Comparison of ENCODE assay signal across 22 cellular contexts in genomic region chr4:152512483-152512882, GRCh38.
"Had no signal": no experiment of that assay in that cellular context is flagged by ENCODE, and none has a peak within 500 bp of the region (broad histone marks: within the 10 kb centered on the region; RNA-seq: fewer than 3 reads in every experiment).

No MANE protein-coding gene starts in this region.

- H3K36me3 Mint-ChIP-seq: neural progenitor cell had no signal

- H3K9me3 Mint-ChIP-seq: activated CD4-positive, alpha-beta T cell treated with anti-CD3 and anti-CD28 coated beads, Interleukin-2, amount 10 ng/mL, durations not matched to agents 7 days and 5 days; activated naive CD4-positive, alpha-beta T cell treated with anti-CD3 and anti-CD28 coated beads, Interleukin-2, amount 50 U/mL, for 24 hours; activated T-cell treated with anti-CD3 and anti-CD28 coated beads, Interleukin-2, amount 50 U/mL, for 72 hours; central memory CD8-positive, alpha-beta T cell; naive thymus-derived CD4-positive, alpha-beta T cell; neural progenitor cell; stimulated activated naive CD8-positive, alpha-beta T cell treated with anti-CD3 and anti-CD28 coated beads, Interleukin-15, amount 100 ng/mL, for 72 hours; T-helper 2 cell treated with Interferon-gamma antibody and Interleukin-4, amounts not matched to agents 5 μg/mL and 100 μg/mL, for 36 hours had no signal

- ATAC-seq: activated T-cell treated with anti-CD3 and anti-CD28 coated beads, Interleukin-2, amount 50 U/mL, for 72 hours; naive thymus-derived CD4-positive, alpha-beta T cell; psoas muscle; stimulated activated naive CD8-positive, alpha-beta T cell treated with anti-CD3 and anti-CD28 coated beads, Interleukin-15, amount 100 ng/mL, for 72 hours had no signal

- H3K27ac Mint-ChIP-seq: activated CD4-positive, alpha-beta T cell treated with anti-CD3 and anti-CD28 coated beads, Interleukin-2, amount 10 ng/mL, durations not matched to agents 7 days and 5 days; activated naive CD4-positive, alpha-beta T cell treated with anti-CD3 and anti-CD28 coated beads, Interleukin-2, amount 50 U/mL, for 24 hours; neural progenitor cell; stimulated activated naive CD8-positive, alpha-beta T cell treated with anti-CD3 and anti-CD28 coated beads, Interleukin-15, amount 100 ng/mL, for 72 hours; T-helper 2 cell treated with Interferon-gamma antibody and Interleukin-4, amounts not matched to agents 5 μg/mL and 100 μg/mL, for 36 hours had no signal

- H3K4me3 Mint-ChIP-seq: activated CD4-positive, alpha-beta T cell treated with anti-CD3 and anti-CD28 coated beads, Interleukin-2, amount 10 ng/mL, durations not matched to agents 7 days and 5 days; activated naive CD4-positive, alpha-beta T cell treated with anti-CD3 and anti-CD28 coated beads, Interleukin-2, amount 50 U/mL, for 24 hours; central memory CD8-positive, alpha-beta T cell; neural progenitor cell; stimulated activated naive CD8-positive, alpha-beta T cell treated with anti-CD3 and anti-CD28 coated beads, Interleukin-15, amount 100 ng/mL, for 72 hours; T-helper 2 cell treated with Interferon-gamma antibody and Interleukin-4, amounts not matched to agents 5 μg/mL and 100 μg/mL, for 36 hours had no signal

- H3K27me3 Mint-ChIP-seq: activated CD4-positive, alpha-beta T cell treated with anti-CD3 and anti-CD28 coated beads, Interleukin-2, amount 10 ng/mL, durations not matched to agents 7 days and 5 days; activated naive CD4-positive, alpha-beta T cell treated with anti-CD3 and anti-CD28 coated beads, Interleukin-2, amount 50 U/mL, for 24 hours; central memory CD8-positive, alpha-beta T cell; naive thymus-derived CD4-positive, alpha-beta T cell; stimulated activated naive CD8-positive, alpha-beta T cell treated with anti-CD3 and anti-CD28 coated beads, Interleukin-15, amount 100 ng/mL, for 72 hours had no signal

- DNase-seq: activated CD4-positive, alpha-beta T cell treated with anti-CD3 and anti-CD28 coated beads, Interleukin-2, amount 10 ng/mL, durations not matched to agents 7 days and 5 days; activated CD8-positive, alpha-beta memory T cell treated with anti-CD3 and anti-CD28 coated beads, Interleukin-2, amount 50 U/mL, for 4 hours; activated gamma-delta T cell; activated T-cell treated with anti-CD3 and anti-CD28 coated beads, Interleukin-2, amount 50 U/mL, for 72 hours; colonic mucosa; erythroblast; foreskin melanocyte; kidney; mesendoderm; naive thymus-derived CD4-positive, alpha-beta T cell; psoas muscle; right lobe of liver; small intestine; stimulated activated CD4-positive, alpha-beta T cell treated with anti-CD3 and anti-CD28 coated beads, Interleukin-15, amount 100 ng/mL, for 24 hours; stimulated activated CD4-positive, alpha-beta T cell treated with anti-CD3 and anti-CD28 coated beads, Interleukin-4, amount 100 ng/mL, for 1 hour; stimulated activated naive CD8-positive, alpha-beta T cell treated with anti-CD3 and anti-CD28 coated beads, Interleukin-15, amount 100 ng/mL, for 72 hours; transverse colon; uterus had no signal
